8 cellular contexts compared by ENCODE assay signal in the genomic region with DNA sequence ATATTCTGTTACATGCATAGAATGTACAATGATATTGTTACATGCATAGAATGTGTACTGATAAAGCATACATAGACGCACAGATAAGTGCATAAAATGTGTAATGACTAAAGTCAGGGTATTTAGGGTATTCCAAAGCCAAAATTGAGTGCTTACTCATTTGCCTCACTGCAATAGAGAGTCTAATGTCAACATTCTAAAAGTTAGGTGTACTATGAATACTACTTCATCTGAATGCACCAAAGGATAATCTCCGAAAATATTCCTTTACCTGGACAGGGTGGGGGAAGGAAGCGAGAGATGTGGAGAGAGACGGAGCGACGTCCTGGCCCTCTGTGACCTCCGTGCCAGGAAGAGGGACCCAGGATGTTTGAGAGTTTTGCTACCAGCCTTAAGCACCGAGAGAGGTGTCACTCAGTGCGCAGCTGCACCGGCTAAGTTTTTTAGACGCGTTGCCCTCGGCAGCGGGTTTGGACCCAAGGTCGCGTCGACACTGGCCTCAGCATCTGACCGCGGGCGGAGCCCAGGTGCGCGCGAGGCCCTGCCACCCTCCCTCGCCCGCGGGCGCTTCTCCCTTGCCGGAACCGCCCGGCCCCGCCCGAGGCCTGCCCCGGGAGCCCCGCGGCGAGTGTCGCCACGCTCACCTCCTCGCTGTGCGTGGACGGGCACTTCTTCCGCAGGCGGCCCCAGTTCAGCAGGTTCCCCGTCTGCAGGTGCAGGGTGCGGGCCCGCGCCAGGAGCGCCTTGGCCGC. TPM values are rescaled to one million over a fixed set of nuclear protein-coding genes. Genes with fewer than 3 reads are reported as not detected.
DNase-seq lines count a peak whose midpoint lies in the region; ATAC-seq and TF ChIP-seq lines count a peak whose summit lies in the region.

No MANE protein-coding gene starts in this region.

- H3K9me3 Mint-ChIP-seq in activated naive CD8-positive, alpha-beta T cell treated with anti-CD3 and anti-CD28 coated beads, Interleukin-2, amount 50 U/mL, for 24 hours, result peaks cover 5% of the 10 kb centered on the region

- TF ChIP-seq CTCF in BE2C (IDR thresholded peaks at IDR 0.05; ENCODE audit: low read depth, low read length), result no peak

- DNase-seq in BE2C (peak; percentile 15), SK-N-MC (ENCODE audit: low read depth, low spot score) (no peak), middle frontal gyrus (ENCODE audit: extremely low spot score, low spot score) (no peak)
- peak; percentile 42 for DNase-seq in activated naive CD8-positive, alpha-beta T cell treated with anti-CD3 and anti-CD28 coated beads, Interleukin-2, amount 50 U/mL, for 24 hours

- ATAC-seq in GM19035 (IDR thresholded peaks at IDR 0.05; ENCODE audit: unreplicated experiment) (peak; percentile 46), HG03196 (IDR thresholded peaks at IDR 0.05; ENCODE audit: unreplicated experiment) (peak; percentile 42)
- peak; percentile 43 for ATAC-seq in activated naive CD8-positive, alpha-beta T cell treated with anti-CD3 and anti-CD28 coated beads, Interleukin-2, amount 50 U/mL, for 24 hours

- H3K27ac ChIP-seq in SK-N-MC, result no peak overlapping the region
- H3K27ac ChIP-seq in skeletal muscle tissue (ENCODE audit: low read depth, low read length), result peak overlapping the region; percentile 81

- no peaks in the 10 kb centered on the region for H3K36me3 ChIP-seq in BE2C
- H3K36me3 ChIP-seq in SK-N-MC (ENCODE audit: insufficient read depth, low read length), result no peaks in the 10 kb centered on the region
- H3K36me3 ChIP-seq in skeletal muscle tissue (ENCODE audit: control insufficient read depth in 3 of 3, insufficient read depth in 3 of 3, low read length in 3 of 3), result no peaks in the 10 kb centered on the region

- H3K27me3 Mint-ChIP-seq in activated naive CD8-positive, alpha-beta T cell treated with anti-CD3 and anti-CD28 coated beads, Interleukin-2, amount 50 U/mL, for 24 hours, result no peaks in the 10 kb centered on the region

- H3K27me3 ChIP-seq in BE2C, result no peaks in the 10 kb centered on the region
- H3K27me3 ChIP-seq in skeletal muscle tissue (ENCODE audit: control insufficient read depth in 3 of 3, insufficient read depth in 3 of 3, low read length in 3 of 3), result no peaks in the 10 kb centered on the region

- H3K4me3 ChIP-seq in BE2C (ENCODE audit: low read depth, low read length) (peak overlapping the region; percentile 76), SK-N-MC (peak overlapping the region; percentile 92), iPS-11a (ENCODE audit: low read depth, low read length) (peak overlapping the region; percentile 74), skeletal muscle tissue (ENCODE audit: low read length in 3 of 3) (peak overlapping the region; percentile 87 to 91 (median 90))

- peak overlapping the region; percentile 84 for H3K27ac Mint-ChIP-seq in activated naive CD8-positive, alpha-beta T cell treated with anti-CD3 and anti-CD28 coated beads, Interleukin-2, amount 50 U/mL, for 24 hours

- H3K4me1 Mint-ChIP-seq in activated naive CD8-positive, alpha-beta T cell treated with anti-CD3 and anti-CD28 coated beads, Interleukin-2, amount 50 U/mL, for 24 hours, result peaks cover 47% of the 10 kb centered on the region

- H3K4me1 ChIP-seq in BE2C (no peaks in the 10 kb centered on the region), skeletal muscle tissue (ENCODE audit: control insufficient read depth in 3 of 3, insufficient read depth in 3 of 3, low read length in 3 of 3) (peaks cover 7 to 14% (median 9%) of the 10 kb centered on the region in 3 donors)

- H3K9ac ChIP-seq in SK-N-MC (ENCODE audit: insufficient read length) (peak overlapping the region; percentile 83), skeletal muscle tissue (ENCODE audit: low read depth in 1 of 3, low read length in 3 of 3) (peak overlapping the region; percentile 81 to 89 (median 81))

- peaks cover 5% of the 10 kb centered on the region for H3K36me3 Mint-ChIP-seq in activated naive CD8-positive, alpha-beta T cell treated with anti-CD3 and anti-CD28 coated beads, Interleukin-2, amount 50 U/mL, for 24 hours (ENCODE audit: low read depth)

- H3K4me3 Mint-ChIP-seq in activated naive CD8-positive, alpha-beta T cell treated with anti-CD3 and anti-CD28 coated beads, Interleukin-2, amount 50 U/mL, for 24 hours, result peak overlapping the region; percentile 84

- no peaks in the 10 kb centered on the region for H3K9me3 ChIP-seq in BE2C
- H3K9me3 ChIP-seq in SK-N-MC (ENCODE audit: low read depth, low read length), result no peaks in the 10 kb centered on the region
- H3K9me3 ChIP-seq in skeletal muscle tissue (ENCODE audit: control insufficient read depth in 3 of 3, low read length in 3 of 3), result no peaks in the 10 kb centered on the region

RNA-seq across cellular contexts. Expression of gene GCLM, which starts 0.7 kb away (rescaled TPM):
- polyA plus RNA-seq in BE2C (2012; ENCODE audit: insufficient read depth, insufficient read length, low read depth), result 3.8 TPM
- total RNA-seq in skeletal muscle tissue, result 4.2 TPM

RNA-seq across cellular contexts. Expression of gene DNTTIP2, which starts 29.6 kb away (rescaled TPM):
- polyA plus RNA-seq in BE2C (2012; ENCODE audit: insufficient read depth, insufficient read length, low read depth), result 80.7 TPM
- total RNA-seq in skeletal muscle tissue, result 12.0 TPM

Comparison
In these comparisons a context has a peak if more than half of its experiments do, and no peak if none do; other contexts are left out.
1. DNase-seq: peak in BE2C (single experiment) and activated naive CD8-positive, alpha-beta T cell treated with anti-CD3 and anti-CD28 coated beads, Interleukin-2, amount 50 U/mL, for 24 hours (single experiment); none in SK-N-MC (single experiment) and middle frontal gyrus (single experiment).
2. Peak in every context shown above with its lines, with median percentiles within 50 percentile points of each other: H3K4me3 ChIP-seq and ATAC-seq.